In the genomic region with DNA sequence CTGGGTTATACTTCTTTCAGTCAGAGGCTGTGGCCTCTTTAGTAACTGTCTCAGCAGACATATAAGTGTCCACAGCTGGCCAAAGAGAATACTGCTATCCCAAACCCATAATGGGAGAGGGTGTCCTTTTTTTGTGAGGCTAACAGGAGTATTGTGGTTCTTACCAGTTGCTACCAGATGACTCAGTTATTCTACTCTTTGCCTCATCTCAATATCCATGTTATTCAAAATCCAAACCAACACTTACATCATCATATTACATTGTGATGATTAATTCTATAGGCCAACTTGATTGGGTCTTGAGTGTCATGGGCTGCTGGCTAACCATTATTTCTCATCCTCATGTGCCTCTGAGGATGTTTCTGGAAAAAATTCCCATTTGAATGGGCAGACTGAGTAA, we compare ENCODE assay signal across 23 cellular contexts.
"Had no signal": no experiment of that assay in that cellular context is flagged by ENCODE, and none has a peak within 500 bp of the region (broad histone marks: within the 10 kb centered on the region; RNA-seq: fewer than 3 reads in every experiment).

No MANE protein-coding gene starts in this region.

- H3K27me3 ChIP-seq: heart right ventricle, neural progenitor cell, right atrium auricular region, stomach, tibial artery, upper lobe of right lung had no signal

- FAIRE-seq: colon, islet of Langerhans had no signal

- DNase-seq: activated CD4-positive, alpha-beta T cell treated with anti-CD3 and anti-CD28 coated beads, Interleukin-2, amount 50 U/mL, for 1 hour; activated CD8-positive, alpha-beta T cell treated with anti-CD3 and anti-CD28 coated beads for 36 hours; activated T-cell treated with anti-CD3 and anti-CD28 coated beads, Interleukin-2, amount 50 U/mL, for 48 hours; anterior cingulate cortex; dermis blood vessel endothelial cell; effector CD4-positive, alpha-beta T cell; erythroblast; heart right ventricle; left ventricle myocardium inferior; naive thymus-derived CD8-positive, alpha-beta T cell; occipital lobe; stimulated activated CD4-positive, alpha-beta T cell treated with anti-CD3 and anti-CD28 coated beads, Interleukin-15, amount 100 ng/mL, for 24 hours; stimulated activated CD4-positive, alpha-beta T cell treated with anti-CD3 and anti-CD28 coated beads, Interleukin-2, amount 100 ng/mL, for 24 hours; stimulated activated naive B cell treated with anti-CD40 and anti-IgM and Interleukin-4, amounts not matched to agents 10 μg/mL and 1 μg/mL and 100 μg/mL, for 72 hours; stomach; T-helper 2 cell; tibial artery; upper lobe of right lung had no signal

- H3K9me3 ChIP-seq: heart right ventricle, left ventricle myocardium inferior, right atrium auricular region, stomach, tibial artery, upper lobe of right lung had no signal

- H3K4me2 ChIP-seq: neural progenitor cell had no signal

- H3K4me3 ChIP-seq: heart right ventricle, left ventricle myocardium inferior, neural progenitor cell, right atrium auricular region, stomach, tibial artery, upper lobe of right lung had no signal

- H3K27ac ChIP-seq: heart right ventricle, left ventricle myocardium inferior, neural progenitor cell, right atrium auricular region, stomach, tibial artery, upper lobe of right lung had no signal

- H3K36me3 ChIP-seq: heart right ventricle, left ventricle myocardium inferior, neural progenitor cell, right atrium auricular region, stomach, tibial artery, upper lobe of right lung had no signal

- ATAC-seq: activated CD8-positive, alpha-beta T cell treated with anti-CD3 and anti-CD28 coated beads for 36 hours; heart right ventricle; naive thymus-derived CD8-positive, alpha-beta T cell; stimulated activated naive B cell treated with anti-CD40 and anti-IgM and Interleukin-4, amounts not matched to agents 10 μg/mL and 1 μg/mL and 100 μg/mL, for 72 hours; upper lobe of right lung; WTC11 had no signal

- H2AFZ ChIP-seq: neural progenitor cell had no signal

- H3K4me1 ChIP-seq: heart right ventricle, left ventricle myocardium inferior, right atrium auricular region, stomach, tibial artery, upper lobe of right lung had no signal
